ENCODE assay signal across 1 cellular context in the genomic region with DNA sequence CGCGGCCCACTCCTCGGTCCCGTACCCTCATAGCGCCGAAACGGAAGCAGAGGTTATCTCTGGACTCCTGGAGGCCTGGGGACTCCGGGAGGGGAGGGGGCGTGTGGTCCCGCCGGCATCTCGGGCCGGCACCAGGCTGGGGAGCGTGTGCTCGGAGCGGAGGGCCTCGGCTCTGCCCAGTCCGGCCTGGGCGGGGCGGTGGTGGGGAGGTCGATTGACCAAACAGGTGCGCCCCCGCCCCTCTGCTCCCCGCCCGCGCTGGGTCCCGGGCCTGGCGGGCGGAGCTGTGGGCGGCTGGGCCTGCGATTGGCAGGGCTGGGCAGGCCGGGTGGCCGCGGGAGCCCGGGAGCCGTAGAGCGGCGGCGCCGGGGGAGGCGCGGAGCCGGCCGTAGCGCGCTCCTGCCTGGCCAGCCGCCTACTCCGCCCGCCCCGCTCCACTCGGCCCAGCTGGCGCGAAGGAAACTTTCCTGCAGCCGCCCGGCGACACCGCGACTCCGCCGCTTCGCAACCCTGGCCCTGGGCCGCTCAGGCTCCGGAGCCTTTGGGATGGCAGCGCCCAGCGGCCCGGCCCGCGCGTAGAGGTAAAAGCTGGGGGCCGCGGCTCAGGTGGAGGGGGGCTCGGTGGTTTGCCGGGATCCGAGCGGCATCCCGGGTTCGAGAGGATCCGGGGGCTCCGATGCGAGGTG.
TF ChIP-seq lines count a peak whose summit lies in the region.

No MANE protein-coding gene starts in this region.

TF ChIP-seq in HepG2, 621 proteins besides CTCF, POLR2A, EP300 and RAD21 (continued from another document and continues in another):
- TF ChIP-seq CC2D1A (CRISPR knock-in tag; IDR thresholded peaks at IDR 0.05) (no peak), NR1H2 (CRISPR knock-in tag; IDR thresholded peaks at IDR 0.05; ENCODE audit: borderline replicate concordance, low read depth) (no peak), ZNF652 (CRISPR knock-in tag; IDR thresholded peaks at IDR 0.05; ENCODE audit: borderline replicate concordance, low read depth) (no peak), ZNF17 (CRISPR knock-in tag; IDR thresholded peaks at IDR 0.05) (no peak), TRIM24 (CRISPR knock-in tag; IDR thresholded peaks at IDR 0.05) (no peak), PHF8 (CRISPR knock-in tag; IDR thresholded peaks at IDR 0.05) (peak; percentile 59), NFYB (CRISPR knock-in tag; IDR thresholded peaks at IDR 0.05) (no peak; the same call in 1 of the 2 replicates), MAZ (IDR thresholded peaks at IDR 0.05; ENCODE audit: borderline replicate concordance, low read depth, low read length) (peak; percentile 55; the same call in 1 of the 2 replicates), MAZ (CRISPR knock-in tag; IDR thresholded peaks at IDR 0.05; ENCODE audit: low read depth) (peak; percentile 79), KDM2A (CRISPR knock-in tag; IDR thresholded peaks at IDR 0.05; ENCODE audit: borderline replicate concordance, low read depth) (peak; percentile 38; the same call in 1 of the 2 replicates), ZFX (CRISPR knock-in tag; IDR thresholded peaks at IDR 0.05; ENCODE audit: low read depth) (peak; percentile 68), WIZ (CRISPR knock-in tag; IDR thresholded peaks at IDR 0.05) (no peak), MBD4 (IDR thresholded peaks at IDR 0.05; ENCODE audit: borderline replicate concordance, low read length) (no peak), NCOA2 (CRISPR knock-in tag; IDR thresholded peaks at IDR 0.05) (no peak; the same call in 1 of the 2 replicates), XBP1 (CRISPR knock-in tag; IDR thresholded peaks at IDR 0.05) (no peak), POGZ (CRISPR knock-in tag; IDR thresholded peaks at IDR 0.05) (peak; percentile 29; the same call in 1 of the 2 replicates), ZKSCAN1 (IDR thresholded peaks at IDR 0.05; ENCODE audit: low read length) (no peak), JDP2 (CRISPR knock-in tag; IDR thresholded peaks at IDR 0.05; ENCODE audit: borderline replicate concordance) (no peak), ELF3 (CRISPR knock-in tag; IDR thresholded peaks at IDR 0.05) (0 out of 2 replicates have a peak, but pooled peaks have one; percentile 21), ZNF563 (CRISPR knock-in tag; IDR thresholded peaks at IDR 0.05) (peak; percentile 20; the same call in 1 of the 2 replicates), ZNF768 (CRISPR knock-in tag; IDR thresholded peaks at IDR 0.05) (peak; percentile 29; the same call in 1 of the 2 replicates), ASH2L (IDR thresholded peaks at IDR 0.05; ENCODE audit: insufficient read length, low read depth, low read length) (peak; percentile 36), HOXA3 (CRISPR knock-in tag; IDR thresholded peaks at IDR 0.05) (peak; percentile 61; the same call in 1 of the 2 replicates), RBFOX2 (IDR thresholded peaks at IDR 0.05; ENCODE audit: low read depth, low read length) (0 out of 2 replicates have a peak, but pooled peaks have one; percentile 23), ZNF232 (CRISPR knock-in tag; IDR thresholded peaks at IDR 0.05; ENCODE audit: borderline replicate concordance) (no peak), CREB1 (IDR thresholded peaks at IDR 0.05) (no peak), CREB1 (CRISPR knock-in tag; IDR thresholded peaks at IDR 0.05) (no peak), ZKSCAN5 (CRISPR knock-in tag; IDR thresholded peaks at IDR 0.05) (no peak), ZNF720 (CRISPR knock-in tag; IDR thresholded peaks at IDR 0.05) (no peak), BRCA1 (CRISPR knock-in tag; IDR thresholded peaks at IDR 0.05) (no peak), POLR2AphosphoS5 (IDR thresholded peaks at IDR 0.05; ENCODE audit: low read depth, low read length) (no peak), ZNF44 (CRISPR knock-in tag; IDR thresholded peaks at IDR 0.05) (no peak), PHB2 (IDR thresholded peaks at IDR 0.05; ENCODE audit: partially characterized antibody) (no peak), DNMT1 (CRISPR knock-in tag; IDR thresholded peaks at IDR 0.05) (no peak), BCL6 (CRISPR knock-in tag; IDR thresholded peaks at IDR 0.05) (peak; percentile 44; the same call in 1 of the 2 replicates)
- TF ChIP-seq, protein P1, sequence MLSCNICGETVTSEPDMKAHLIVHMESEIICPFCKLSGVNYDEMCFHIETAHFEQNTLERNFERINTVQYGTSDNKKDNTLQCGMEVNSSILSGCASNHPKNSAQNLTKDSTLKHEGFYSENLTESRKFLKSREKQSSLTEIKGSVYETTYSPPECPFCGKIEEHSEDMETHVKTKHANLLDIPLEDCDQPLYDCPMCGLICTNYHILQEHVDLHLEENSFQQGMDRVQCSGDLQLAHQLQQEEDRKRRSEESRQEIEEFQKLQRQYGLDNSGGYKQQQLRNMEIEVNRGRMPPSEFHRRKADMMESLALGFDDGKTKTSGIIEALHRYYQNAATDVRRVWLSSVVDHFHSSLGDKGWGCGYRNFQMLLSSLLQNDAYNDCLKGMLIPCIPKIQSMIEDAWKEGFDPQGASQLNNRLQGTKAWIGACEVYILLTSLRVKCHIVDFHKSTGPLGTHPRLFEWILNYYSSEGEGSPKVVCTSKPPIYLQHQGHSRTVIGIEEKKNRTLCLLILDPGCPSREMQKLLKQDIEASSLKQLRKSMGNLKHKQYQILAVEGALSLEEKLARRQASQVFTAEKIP (CRISPR knock-in tag; IDR thresholded peaks at IDR 0.05; ENCODE audit: borderline replicate concordance): no peak
- TF ChIP-seq, protein P2, sequence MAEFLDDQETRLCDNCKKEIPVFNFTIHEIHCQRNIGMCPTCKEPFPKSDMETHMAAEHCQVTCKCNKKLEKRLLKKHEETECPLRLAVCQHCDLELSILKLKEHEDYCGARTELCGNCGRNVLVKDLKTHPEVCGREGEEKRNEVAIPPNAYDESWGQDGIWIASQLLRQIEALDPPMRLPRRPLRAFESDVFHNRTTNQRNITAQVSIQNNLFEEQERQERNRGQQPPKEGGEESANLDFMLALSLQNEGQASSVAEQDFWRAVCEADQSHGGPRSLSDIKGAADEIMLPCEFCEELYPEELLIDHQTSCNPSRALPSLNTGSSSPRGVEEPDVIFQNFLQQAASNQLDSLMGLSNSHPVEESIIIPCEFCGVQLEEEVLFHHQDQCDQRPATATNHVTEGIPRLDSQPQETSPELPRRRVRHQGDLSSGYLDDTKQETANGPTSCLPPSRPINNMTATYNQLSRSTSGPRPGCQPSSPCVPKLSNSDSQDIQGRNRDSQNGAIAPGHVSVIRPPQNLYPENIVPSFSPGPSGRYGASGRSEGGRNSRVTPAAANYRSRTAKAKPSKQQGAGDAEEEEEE (CRISPR knock-in tag; IDR thresholded peaks at IDR 0.05; ENCODE audit: borderline replicate concordance): no peak
- TF ChIP-seq, protein P3, sequence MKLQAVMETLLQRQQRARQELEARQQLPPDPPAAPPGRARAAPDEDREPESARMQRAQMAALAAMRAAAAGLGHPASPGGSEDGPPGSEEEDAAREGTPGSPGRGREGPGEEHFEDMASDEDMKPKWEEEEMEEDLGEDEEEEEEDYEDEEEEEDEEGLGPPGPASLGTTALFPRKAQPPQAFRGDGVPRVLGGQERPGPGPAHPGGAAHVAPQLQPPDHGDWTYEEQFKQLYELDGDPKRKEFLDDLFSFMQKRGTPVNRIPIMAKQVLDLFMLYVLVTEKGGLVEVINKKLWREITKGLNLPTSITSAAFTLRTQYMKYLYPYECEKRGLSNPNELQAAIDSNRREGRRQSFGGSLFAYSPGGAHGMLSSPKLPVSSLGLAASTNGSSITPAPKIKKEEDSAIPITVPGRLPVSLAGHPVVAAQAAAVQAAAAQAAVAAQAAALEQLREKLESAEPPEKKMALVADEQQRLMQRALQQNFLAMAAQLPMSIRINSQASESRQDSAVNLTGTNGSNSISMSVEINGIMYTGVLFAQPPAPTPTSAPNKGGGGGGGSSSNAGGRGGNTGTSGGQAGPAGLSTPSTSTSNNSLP (IDR thresholded peaks at IDR 0.05; ENCODE audit: low read depth, low read length): no peak
- TF ChIP-seq, protein P4, sequence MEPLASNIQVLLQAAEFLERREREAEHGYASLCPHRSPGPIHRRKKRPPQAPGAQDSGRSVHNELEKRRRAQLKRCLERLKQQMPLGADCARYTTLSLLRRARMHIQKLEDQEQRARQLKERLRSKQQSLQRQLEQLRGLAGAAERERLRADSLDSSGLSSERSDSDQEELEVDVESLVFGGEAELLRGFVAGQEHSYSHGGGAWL (CRISPR knock-in tag; IDR thresholded peaks at IDR 0.05): peak; percentile 73; the same call in 1 of the 2 replicates
- TF ChIP-seq, protein P5, sequence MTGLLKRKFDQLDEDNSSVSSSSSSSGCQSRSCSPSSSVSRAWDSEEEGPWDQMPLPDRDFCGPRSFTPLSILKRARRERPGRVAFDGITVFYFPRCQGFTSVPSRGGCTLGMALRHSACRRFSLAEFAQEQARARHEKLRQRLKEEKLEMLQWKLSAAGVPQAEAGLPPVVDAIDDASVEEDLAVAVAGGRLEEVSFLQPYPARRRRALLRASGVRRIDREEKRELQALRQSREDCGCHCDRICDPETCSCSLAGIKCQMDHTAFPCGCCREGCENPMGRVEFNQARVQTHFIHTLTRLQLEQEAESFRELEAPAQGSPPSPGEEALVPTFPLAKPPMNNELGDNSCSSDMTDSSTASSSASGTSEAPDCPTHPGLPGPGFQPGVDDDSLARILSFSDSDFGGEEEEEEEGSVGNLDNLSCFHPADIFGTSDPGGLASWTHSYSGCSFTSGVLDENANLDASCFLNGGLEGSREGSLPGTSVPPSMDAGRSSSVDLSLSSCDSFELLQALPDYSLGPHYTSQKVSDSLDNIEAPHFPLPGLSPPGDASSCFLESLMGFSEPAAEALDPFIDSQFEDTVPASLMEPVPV (CRISPR knock-in tag; IDR thresholded peaks at IDR 0.05): no peak
- TF ChIP-seq, protein P6, sequence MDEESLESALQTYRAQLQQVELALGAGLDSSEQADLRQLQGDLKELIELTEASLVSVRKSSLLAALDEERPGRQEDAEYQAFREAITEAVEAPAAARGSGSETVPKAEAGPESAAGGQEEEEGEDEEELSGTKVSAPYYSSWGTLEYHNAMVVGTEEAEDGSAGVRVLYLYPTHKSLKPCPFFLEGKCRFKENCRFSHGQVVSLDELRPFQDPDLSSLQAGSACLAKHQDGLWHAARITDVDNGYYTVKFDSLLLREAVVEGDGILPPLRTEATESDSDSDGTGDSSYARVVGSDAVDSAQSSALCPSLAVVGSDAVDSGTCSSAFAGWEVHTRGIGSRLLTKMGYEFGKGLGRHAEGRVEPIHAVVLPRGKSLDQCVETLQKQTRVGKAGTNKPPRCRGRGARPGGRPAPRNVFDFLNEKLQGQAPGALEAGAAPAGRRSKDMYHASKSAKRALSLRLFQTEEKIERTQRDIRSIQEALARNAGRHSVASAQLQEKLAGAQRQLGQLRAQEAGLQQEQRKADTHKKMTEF (CRISPR knock-in tag; IDR thresholded peaks at IDR 0.05): no peak
- TF ChIP-seq, protein P7, sequence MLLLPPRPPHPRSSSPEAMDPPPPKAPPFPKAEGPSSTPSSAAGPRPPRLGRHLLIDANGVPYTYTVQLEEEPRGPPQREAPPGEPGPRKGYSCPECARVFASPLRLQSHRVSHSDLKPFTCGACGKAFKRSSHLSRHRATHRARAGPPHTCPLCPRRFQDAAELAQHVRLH (CRISPR knock-in tag; IDR thresholded peaks at IDR 0.05; ENCODE audit: borderline replicate concordance, low read depth): no peak
- TF ChIP-seq, protein P8, sequence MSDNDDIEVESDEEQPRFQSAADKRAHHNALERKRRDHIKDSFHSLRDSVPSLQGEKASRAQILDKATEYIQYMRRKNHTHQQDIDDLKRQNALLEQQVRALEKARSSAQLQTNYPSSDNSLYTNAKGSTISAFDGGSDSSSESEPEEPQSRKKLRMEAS (IDR thresholded peaks at IDR 0.05): peak; percentile 35; the same call in 1 of the 2 replicates
- TF ChIP-seq, protein P9, sequence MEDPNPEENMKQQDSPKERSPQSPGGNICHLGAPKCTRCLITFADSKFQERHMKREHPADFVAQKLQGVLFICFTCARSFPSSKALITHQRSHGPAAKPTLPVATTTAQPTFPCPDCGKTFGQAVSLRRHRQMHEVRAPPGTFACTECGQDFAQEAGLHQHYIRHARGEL (CRISPR knock-in tag; IDR thresholded peaks at IDR 0.05): no peak
- TF ChIP-seq, protein P10, sequence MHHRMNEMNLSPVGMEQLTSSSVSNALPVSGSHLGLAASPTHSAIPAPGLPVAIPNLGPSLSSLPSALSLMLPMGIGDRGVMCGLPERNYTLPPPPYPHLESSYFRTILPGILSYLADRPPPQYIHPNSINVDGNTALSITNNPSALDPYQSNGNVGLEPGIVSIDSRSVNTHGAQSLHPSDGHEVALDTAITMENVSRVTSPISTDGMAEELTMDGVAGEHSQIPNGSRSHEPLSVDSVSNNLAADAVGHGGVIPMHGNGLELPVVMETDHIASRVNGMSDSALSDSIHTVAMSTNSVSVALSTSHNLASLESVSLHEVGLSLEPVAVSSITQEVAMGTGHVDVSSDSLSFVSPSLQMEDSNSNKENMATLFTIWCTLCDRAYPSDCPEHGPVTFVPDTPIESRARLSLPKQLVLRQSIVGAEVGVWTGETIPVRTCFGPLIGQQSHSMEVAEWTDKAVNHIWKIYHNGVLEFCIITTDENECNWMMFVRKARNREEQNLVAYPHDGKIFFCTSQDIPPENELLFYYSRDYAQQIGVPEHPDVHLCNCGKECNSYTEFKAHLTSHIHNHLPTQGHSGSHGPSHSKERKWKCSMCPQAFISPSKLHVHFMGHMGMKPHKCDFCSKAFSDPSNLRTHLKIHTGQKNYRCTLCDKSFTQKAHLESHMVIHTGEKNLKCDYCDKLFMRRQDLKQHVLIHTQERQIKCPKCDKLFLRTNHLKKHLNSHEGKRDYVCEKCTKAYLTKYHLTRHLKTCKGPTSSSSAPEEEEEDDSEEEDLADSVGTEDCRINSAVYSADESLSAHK (CRISPR knock-in tag; IDR thresholded peaks at IDR 0.05; ENCODE audit: borderline replicate concordance): no peak
- TF ChIP-seq, protein P11, sequence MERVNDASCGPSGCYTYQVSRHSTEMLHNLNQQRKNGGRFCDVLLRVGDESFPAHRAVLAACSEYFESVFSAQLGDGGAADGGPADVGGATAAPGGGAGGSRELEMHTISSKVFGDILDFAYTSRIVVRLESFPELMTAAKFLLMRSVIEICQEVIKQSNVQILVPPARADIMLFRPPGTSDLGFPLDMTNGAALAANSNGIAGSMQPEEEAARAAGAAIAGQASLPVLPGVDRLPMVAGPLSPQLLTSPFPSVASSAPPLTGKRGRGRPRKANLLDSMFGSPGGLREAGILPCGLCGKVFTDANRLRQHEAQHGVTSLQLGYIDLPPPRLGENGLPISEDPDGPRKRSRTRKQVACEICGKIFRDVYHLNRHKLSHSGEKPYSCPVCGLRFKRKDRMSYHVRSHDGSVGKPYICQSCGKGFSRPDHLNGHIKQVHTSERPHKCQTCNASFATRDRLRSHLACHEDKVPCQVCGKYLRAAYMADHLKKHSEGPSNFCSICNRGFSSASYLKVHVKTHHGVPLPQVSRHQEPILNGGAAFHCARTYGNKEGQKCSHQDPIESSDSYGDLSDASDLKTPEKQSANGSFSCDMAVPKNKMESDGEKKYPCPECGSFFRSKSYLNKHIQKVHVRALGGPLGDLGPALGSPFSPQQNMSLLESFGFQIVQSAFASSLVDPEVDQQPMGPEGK (CRISPR knock-in tag; IDR thresholded peaks at IDR 0.05): peak; percentile 92
- TF ChIP-seq, protein P12, sequence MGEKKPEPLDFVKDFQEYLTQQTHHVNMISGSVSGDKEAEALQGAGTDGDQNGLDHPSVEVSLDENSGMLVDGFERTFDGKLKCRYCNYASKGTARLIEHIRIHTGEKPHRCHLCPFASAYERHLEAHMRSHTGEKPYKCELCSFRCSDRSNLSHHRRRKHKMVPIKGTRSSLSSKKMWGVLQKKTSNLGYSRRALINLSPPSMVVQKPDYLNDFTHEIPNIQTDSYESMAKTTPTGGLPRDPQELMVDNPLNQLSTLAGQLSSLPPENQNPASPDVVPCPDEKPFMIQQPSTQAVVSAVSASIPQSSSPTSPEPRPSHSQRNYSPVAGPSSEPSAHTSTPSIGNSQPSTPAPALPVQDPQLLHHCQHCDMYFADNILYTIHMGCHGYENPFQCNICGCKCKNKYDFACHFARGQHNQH (CRISPR knock-in tag; IDR thresholded peaks at IDR 0.05): 0 out of 2 replicates have a peak, but pooled peaks have one; percentile 11
